29 cellular contexts compared by ENCODE assay signal in genomic region chr16:88407042-88407420, GRCh38.
"Had no signal": no experiment of that assay in that cellular context is flagged by ENCODE, and none has a peak within 500 bp of the region (broad histone marks: within the 10 kb centered on the region; RNA-seq: fewer than 3 reads in every experiment).

No MANE protein-coding gene starts in this region.

- H3K27me3 Mint-ChIP-seq: activated CD4-positive, alpha-beta T cell treated with anti-CD3 and anti-CD28 coated beads for 36 hours; activated CD4-positive, alpha-beta T cell treated with anti-CD3 and anti-CD28 coated beads, Interleukin-2, amount 10 ng/mL, durations not matched to agents 7 days and 5 days; activated naive CD4-positive, alpha-beta T cell treated with anti-CD3 and anti-CD28 coated beads, Interleukin-2, amount 50 U/mL, for 24 hours; activated T-cell treated with anti-CD3 and anti-CD28 coated beads, Interleukin-2, amount 50 U/mL, for 24 hours had no signal

- H3K4me3 ChIP-seq: PC-9 had no signal

- H3K27ac ChIP-seq: KMS-11, PC-9 had no signal

- H3K4me3 Mint-ChIP-seq: activated CD4-positive, alpha-beta T cell treated with anti-CD3 and anti-CD28 coated beads for 36 hours; activated CD4-positive, alpha-beta T cell treated with anti-CD3 and anti-CD28 coated beads, Interleukin-2, amount 10 ng/mL, durations not matched to agents 7 days and 5 days; activated CD8-positive, alpha-beta T cell treated with anti-CD3 and anti-CD28 coated beads, Interleukin-2, amount 10 ng/mL, durations not matched to agents 7 days and 5 days; activated naive CD4-positive, alpha-beta T cell treated with anti-CD3 and anti-CD28 coated beads, Interleukin-2, amount 50 U/mL, for 24 hours; activated T-cell treated with anti-CD3 and anti-CD28 coated beads, Interleukin-2, amount 50 U/mL, for 24 hours; T-helper 1 cell treated with Interleukin-12 subunit alpha and Interleukin-12 subunit beta and Interleukin-4 antibody, amounts not matched to agents 30 μg/mL and 1 μg/mL, for 36 hours; T-helper 2 cell treated with Interferon-gamma antibody and Interleukin-4, amounts not matched to agents 5 μg/mL and 100 μg/mL, for 36 hours had no signal

- DNase-seq: activated CD4-positive, alpha-beta T cell treated with anti-CD3 and anti-CD28 coated beads for 36 hours; activated CD4-positive, alpha-beta T cell treated with anti-CD3 and anti-CD28 coated beads, Interleukin-2, amount 10 ng/mL, durations not matched to agents 7 days and 5 days; activated CD4-positive, alpha-beta T cell treated with anti-CD3 and anti-CD28 coated beads, Interleukin-2, amount 50 U/mL, for 48 hours; activated gamma-delta T cell; activated naive CD4-positive, alpha-beta T cell treated with Interleukin-2 at 50 U/mL for 16 hours; activated T-cell treated with anti-CD3 and anti-CD28 coated beads, Interleukin-2, amount 50 U/mL, for 24 hours; amniotic stem cell; aorta; MM.1S; MV-4-11; NCI-H1092; NCI-H1436 treated with DMSO at 0.1 percent for 48 hours; NCI-H1694 treated with DMSO at 0.1 percent for 48 hours; NCI-H2029; NCI-H2171; NCI-H510A; NCI-H526; NCI-H748 treated with DMSO at 0.1 percent for 48 hours; NK-92 treated with Interleukin-12 subunit alpha and Interleukin-12 subunit beta, amount 100 ng/mL, for 24 hours; PC-9; Right ventricle myocardium superior had no signal

- H2AFZ ChIP-seq: PC-9 had no signal

- H3K27ac Mint-ChIP-seq: activated CD4-positive, alpha-beta T cell treated with anti-CD3 and anti-CD28 coated beads for 36 hours; activated CD4-positive, alpha-beta T cell treated with anti-CD3 and anti-CD28 coated beads, Interleukin-2, amount 10 ng/mL, durations not matched to agents 7 days and 5 days; activated naive CD4-positive, alpha-beta T cell treated with anti-CD3 and anti-CD28 coated beads, Interleukin-2, amount 50 U/mL, for 24 hours; activated T-cell treated with anti-CD3 and anti-CD28 coated beads, Interleukin-2, amount 50 U/mL, for 24 hours; activated T-helper 2 cell treated with anti-CD3 and anti-CD28 coated beads, Interferon-gamma antibody, Interleukin-2, Interleukin-4, amounts not matched to agents 10 μg/mL and 5 μg/mL and 100 μg/mL, durations not matched to agents 14 hours and 24 hours and 36 hours; T-helper 1 cell treated with Interleukin-12 subunit alpha and Interleukin-12 subunit beta and Interleukin-4 antibody, amounts not matched to agents 30 μg/mL and 1 μg/mL, for 36 hours; T-helper 2 cell treated with Interferon-gamma antibody and Interleukin-4, amounts not matched to agents 5 μg/mL and 100 μg/mL, for 36 hours had no signal

- ATAC-seq: activated CD4-positive, alpha-beta T cell treated with anti-CD3 and anti-CD28 coated beads for 36 hours; activated CD4-positive, CD25-positive, alpha-beta regulatory T cell treated with anti-CD3 and anti-CD28 coated beads, Interleukin-2, amount 50 U/mL, for 24 hours had no signal

- H3K36me3 Mint-ChIP-seq: activated naive CD4-positive, alpha-beta T cell treated with anti-CD3 and anti-CD28 coated beads, Interleukin-2, amount 50 U/mL, for 24 hours had no signal

- H3K9ac ChIP-seq: KMS-11 had no signal

- H3K9me3 Mint-ChIP-seq: activated CD4-positive, alpha-beta T cell treated with anti-CD3 and anti-CD28 coated beads, Interleukin-2, amount 10 ng/mL, durations not matched to agents 7 days and 5 days; activated naive CD4-positive, alpha-beta T cell treated with anti-CD3 and anti-CD28 coated beads, Interleukin-2, amount 50 U/mL, for 24 hours; activated T-cell treated with anti-CD3 and anti-CD28 coated beads, Interleukin-2, amount 50 U/mL, for 24 hours; activated T-helper 2 cell treated with anti-CD3 and anti-CD28 coated beads, Interferon-gamma antibody, Interleukin-2, Interleukin-4, amounts not matched to agents 10 μg/mL and 5 μg/mL and 100 μg/mL, durations not matched to agents 14 hours and 24 hours and 36 hours; T-helper 1 cell treated with Interleukin-12 subunit alpha and Interleukin-12 subunit beta and Interleukin-4 antibody, amounts not matched to agents 30 μg/mL and 1 μg/mL, for 36 hours; T-helper 2 cell treated with Interferon-gamma antibody and Interleukin-4, amounts not matched to agents 5 μg/mL and 100 μg/mL, for 36 hours had no signal

- FAIRE-seq: TTC549 had no signal

- H3K4me2 ChIP-seq: KMS-11, PC-9 had no signal
